ENCODE assay signal across 9 cellular contexts in genomic region chr2:74527741-74528140, GRCh38. TPM values are rescaled to one million over a fixed set of nuclear protein-coding genes. Genes with fewer than 3 reads are reported as not detected.
DNase-seq lines count a peak whose midpoint lies in the region; TF ChIP-seq lines count a peak whose summit lies in the region.
"Had no signal": no experiment of that assay in that cellular context is flagged by ENCODE, and none has a peak within 500 bp of the region (broad histone marks: within the 10 kb centered on the region; RNA-seq: fewer than 3 reads in every experiment).

No MANE protein-coding gene starts in this region.

- peak overlapping the region; percentile 100 for H3K4me3 Mint-ChIP-seq in activated T-cell treated with anti-CD3 and anti-CD28 coated beads, Interleukin-2, amount 50 U/mL, for 24 hours
- H3K4me3 Mint-ChIP-seq in neural crest cell = peak overlapping the region; percentile 98

- H3K36me3 Mint-ChIP-seq in activated T-cell treated with anti-CD3 and anti-CD28 coated beads, Interleukin-2, amount 50 U/mL, for 24 hours (ENCODE audit: low read depth) = peaks cover 70% of the 10 kb centered on the region
- peaks cover 14% of the 10 kb centered on the region for H3K36me3 Mint-ChIP-seq in neural crest cell (ENCODE audit: low read depth)

- no peak for DNase-seq in activated T-cell treated with anti-CD3 and anti-CD28 coated beads, Interleukin-2, amount 50 U/mL, for 24 hours
- DNase-seq in activated T-cell treated with anti-CD3 and anti-CD28 coated beads, Interleukin-2, amount 50 U/mL, for 1 hour = no peak
- DNase-seq in neural crest cell (ENCODE audit: low read depth, low spot score) (no peak), GM10266 (ENCODE audit: extremely low spot score) (no peak)
- DNase-seq: MV-4-11; nucleus accumbens; SHP77 treated with DMSO at 0.1 percent for 48 hours; stimulated activated CD8-positive, alpha-beta memory T cell treated with anti-CD3 and anti-CD28 coated beads, Interleukin-4, amount 100 ng/mL, for 48 hours had no signal

- H3K27me3 Mint-ChIP-seq in activated T-cell treated with anti-CD3 and anti-CD28 coated beads, Interleukin-2, amount 50 U/mL, for 24 hours = no peaks in the 10 kb centered on the region
- peaks cover 14% of the 10 kb centered on the region for H3K27me3 Mint-ChIP-seq in neural crest cell (ENCODE audit: low read depth)

- TF ChIP-seq CTCF in neural crest cell (conservative IDR thresholded peaks at IDR 0.05) (no peak), GM10266 (IDR thresholded peaks at IDR 0.05; ENCODE audit: control insufficient read depth, insufficient read depth, low read depth, missing control alignments) (no peak)

- H3K27ac Mint-ChIP-seq in activated T-cell treated with anti-CD3 and anti-CD28 coated beads, Interleukin-2, amount 50 U/mL, for 24 hours = peak overlapping the region; percentile 99
- no peak overlapping the region for H3K27ac Mint-ChIP-seq in neural crest cell (ENCODE audit: unreplicated experiment)

- H3K4me1 Mint-ChIP-seq in activated T-cell treated with anti-CD3 and anti-CD28 coated beads, Interleukin-2, amount 50 U/mL, for 24 hours (ENCODE audit: low read depth) = peaks cover 40% of the 10 kb centered on the region
- peaks cover 38% of the 10 kb centered on the region for H3K4me1 Mint-ChIP-seq in neural crest cell

- no peaks in the 10 kb centered on the region for H3K9me3 Mint-ChIP-seq in activated T-cell treated with anti-CD3 and anti-CD28 coated beads, Interleukin-2, amount 50 U/mL, for 24 hours
- H3K9me3 Mint-ChIP-seq in neural crest cell = peaks cover 2% of the 10 kb centered on the region

RNA-seq across cellular contexts. Expression of gene DQX1, which starts 1.7 kb away (rescaled TPM):
- total RNA-seq in neural crest cell = 0.49 and 0.77 TPM in 2 replicates
- total RNA-seq: gastroesophageal sphincter had no signal

RNA-seq across cellular contexts. Expression of gene AUP1, which starts 1.8 kb away (rescaled TPM):
- total RNA-seq in neural crest cell = 110 and 113 TPM in 2 replicates

RNA-seq across cellular contexts. Expression of gene HTRA2, which starts 2.0 kb away (rescaled TPM):
- 44.7 and 45.4 TPM in 2 replicates for total RNA-seq in neural crest cell

RNA-seq across cellular contexts. Expression of gene TLX2, which starts 13.5 kb away (rescaled TPM):
- not detected in 2 replicates for total RNA-seq in neural crest cell

RNA-seq across cellular contexts. Expression of gene PCGF1, which starts 20.2 kb away (rescaled TPM):
- 25.4 and 30.0 TPM in 2 replicates for total RNA-seq in neural crest cell
